In genomic region chr2:61993422-61994024, GRCh38 we compare ENCODE assay signal across 9 cellular contexts.
DNase-seq lines count a peak whose midpoint lies in the region; ATAC-seq and TF ChIP-seq lines count a peak whose summit lies in the region.
"Had no signal": no experiment of that assay in that cellular context is flagged by ENCODE, and none has a peak within 500 bp of the region (broad histone marks: within the 10 kb centered on the region; RNA-seq: fewer than 3 reads in every experiment).

No MANE protein-coding gene starts in this region.

- peaks cover 0 to under 1% of the 10 kb centered on the region in 2 donors for H3K9me3 Mint-ChIP-seq in stimulated activated naive B cell treated with anti-CD40 and anti-IgM and Interleukin-4, amounts not matched to agents 10 μg/mL and 1 μg/mL and 100 μg/mL, for 72 hours

- H3K27me3 ChIP-seq in adrenal gland (no peaks in the 10 kb centered on the region), right cardiac atrium (ENCODE audit: control insufficient read depth, insufficient read depth) (no peaks in the 10 kb centered on the region)
- H3K27me3 ChIP-seq: SJCRH30 had no signal

- TF ChIP-seq POLR2A in adrenal gland (IDR thresholded peaks at IDR 0.05): no peak

- H3K4me3 Mint-ChIP-seq in stimulated activated naive B cell treated with anti-CD40 and anti-IgM and Interleukin-4, amounts not matched to agents 10 μg/mL and 1 μg/mL and 100 μg/mL, for 72 hours: no peak overlapping the region

- no peak overlapping the region for H3K27ac ChIP-seq in adrenal gland
- H3K27ac ChIP-seq in right cardiac atrium (ENCODE audit: low read length): no peak overlapping the region
- H3K27ac ChIP-seq: SJCRH30 had no signal

- no peaks in the 10 kb centered on the region for H3K36me3 ChIP-seq in adrenal gland (replicated peaks in 1 of 2)
- H3K36me3 ChIP-seq: SJCRH30 had no signal

- no peaks in the 10 kb centered on the region for H3K27me3 Mint-ChIP-seq in stimulated activated naive B cell treated with anti-CD40 and anti-IgM and Interleukin-4, amounts not matched to agents 10 μg/mL and 1 μg/mL and 100 μg/mL, for 72 hours

- peak; percentile 51 to 81 (median 74) for TF ChIP-seq CTCF in adrenal gland (IDR thresholded peaks at IDR 0.05)

- no peak overlapping the region for H3K27ac Mint-ChIP-seq in stimulated activated naive B cell treated with anti-CD40 and anti-IgM and Interleukin-4, amounts not matched to agents 10 μg/mL and 1 μg/mL and 100 μg/mL, for 72 hours

- ATAC-seq in GM21423 (IDR thresholded peaks at IDR 0.05; ENCODE audit: unreplicated experiment) (peak; percentile 55), right cardiac atrium (peak; percentile 64 to 76), GM18519 (IDR thresholded peaks at IDR 0.05; ENCODE audit: low FRiP score, unreplicated experiment) (no peak)
- ATAC-seq in stimulated activated naive B cell treated with anti-CD40 and anti-IgM and Interleukin-4, amounts not matched to agents 10 μg/mL and 1 μg/mL and 100 μg/mL, for 72 hours (replicated peaks): peak; percentile 73 to 76

- H3K4me1 ChIP-seq in adrenal gland (replicated peaks in 1 of 2) (no peaks in the 10 kb centered on the region), right cardiac atrium (ENCODE audit: control insufficient read depth, insufficient read depth, low read length) (peaks cover 3% of the 10 kb centered on the region)
- H3K4me1 ChIP-seq: SJCRH30 had no signal

- no peaks in the 10 kb centered on the region for H3K9me3 ChIP-seq in adrenal gland (replicated peaks in 1 of 3)
- H3K9me3 ChIP-seq in right cardiac atrium (ENCODE audit: control insufficient read depth, low read length): no peaks in the 10 kb centered on the region
- H3K9me3 ChIP-seq: SJCRH30 had no signal

- no peak overlapping the region for H3K4me3 ChIP-seq in adrenal gland
- no peak overlapping the region for H3K4me3 ChIP-seq in right cardiac atrium (ENCODE audit: low read length)
- H3K4me3 ChIP-seq: SJCRH30 had no signal

- peaks cover 8 to 18% of the 10 kb centered on the region in 2 donors for H3K4me1 Mint-ChIP-seq in stimulated activated naive B cell treated with anti-CD40 and anti-IgM and Interleukin-4, amounts not matched to agents 10 μg/mL and 1 μg/mL and 100 μg/mL, for 72 hours

- DNase-seq in COLO829 (ENCODE audit: low spot score): peak; percentile 25
- peak; percentile 2 for DNase-seq in NCI-H2196 treated with DMSO at 0.1 percent for 48 hours (lab: John Stamatoyannopoulos, UW; ENCODE audit: unreplicated experiment)
- peak; percentile 26 to 66 (median 39) for DNase-seq in adrenal gland
- DNase-seq in right cardiac atrium: no peak
- DNase-seq in stimulated activated naive B cell treated with anti-CD40 and anti-IgM and Interleukin-4, amounts not matched to agents 10 μg/mL and 1 μg/mL and 100 μg/mL, for 72 hours: no peak
- DNase-seq in retina: no peak

- H3K36me3 Mint-ChIP-seq in stimulated activated naive B cell treated with anti-CD40 and anti-IgM and Interleukin-4, amounts not matched to agents 10 μg/mL and 1 μg/mL and 100 μg/mL, for 72 hours: peaks cover 7 to 8% of the 10 kb centered on the region in 2 donors

- intact Hi-C loops in adrenal gland (cut with DNase I): loop anchor here (5.0 to 10.0 kb wide), 2 partner anchors 419 to 421 kb away; no protein-coding TSS in a partner anchor
- intact Hi-C loops in right cardiac atrium (cut with DNase I): loop anchor here (5.0 to 10.0 kb wide), 3 partner anchors 221 to 421 kb away; no protein-coding TSS in a partner anchor

- WGBS in adrenal gland, 4 donors: 60 to 69% (median 65%) methylated on average over 3 of the region's 3 CpGs
- 69% methylated on average over 3 of the region's 3 CpGs for WGBS in right cardiac atrium

Comparison
In these comparisons a context has a peak if more than half of its experiments do, and no peak if none do; other contexts are left out.
1. DNase-seq: peak in COLO829 (single experiment), NCI-H2196 treated with DMSO at 0.1 percent for 48 hours (single experiment) and adrenal gland (7 of 7); none in right cardiac atrium (0 of 3), stimulated activated naive B cell treated with anti-CD40 and anti-IgM and Interleukin-4, amounts not matched to agents 10 μg/mL and 1 μg/mL and 100 μg/mL, for 72 hours (single experiment) and retina (single experiment).